Comparison of ENCODE assay signal across 22 cellular contexts in genomic region chr1:21499283-21499945, GRCh38. TPM values are rescaled to one million over a fixed set of nuclear protein-coding genes. Genes with fewer than 3 reads are reported as not detected.
DNase-seq lines count a peak whose midpoint lies in the region; ATAC-seq and TF ChIP-seq lines count a peak whose summit lies in the region.
"Had no signal": no experiment of that assay in that cellular context is flagged by ENCODE, and none has a peak within 500 bp of the region (broad histone marks: within the 10 kb centered on the region; RNA-seq: fewer than 3 reads in every experiment).

No MANE protein-coding gene starts in this region.

- in situ Hi-C loops in IMR-90 (cut with MboI; ENCODE audit: low sequenced_read_pairs), result no loop called here

- H3K56ac ChIP-seq in IMR-90 (ENCODE audit: extremely low read depth, insufficient read depth, low read length), result no peak overlapping the region

- H4K20me1 ChIP-seq in IMR-90 (ENCODE audit: insufficient read depth, low read length), result no peaks in the 10 kb centered on the region

- H3K27ac ChIP-seq in IMR-90 (ENCODE audit: insufficient read depth, low read length) (no peak overlapping the region), lower lobe of right lung (no peak overlapping the region)
- H3K27ac ChIP-seq: SK-N-MC had no signal

- H3K9me3 ChIP-seq in IMR-90 (ENCODE audit: control insufficient read depth, insufficient read depth, low read length) (peaks cover 5% of the 10 kb centered on the region), lower lobe of right lung (no peaks in the 10 kb centered on the region)
- H3K9me3 ChIP-seq: MG63 had no signal

- intact Hi-C loops in IMR-90 (cut with micrococcal nuclease), result no loop called here
- intact Hi-C loops in lower lobe of right lung (cut with DNase I), result no loop called here

- H3K27me3 ChIP-seq in IMR-90 (ENCODE audit: control insufficient read depth, insufficient read depth, low read length), result peaks cover 14% of the 10 kb centered on the region
- no peaks in the 10 kb centered on the region for H3K27me3 ChIP-seq in lower lobe of right lung (ENCODE audit: low read depth)
- H3K27me3 ChIP-seq: MG63 had no signal

- H2BK5ac ChIP-seq in IMR-90 (ENCODE audit: low read depth, low read length, poor library complexity, severe bottlenecking), result no peak overlapping the region

- DNase-seq in AG04449 (ENCODE audit: low read depth, low spot score) (peak; percentile 28), IMR-90 (peak; percentile 13), cardiac fibroblast (ENCODE audit: low read depth in 2 of 2) (peak; percentile 11 to 26), fibroblast of villous mesenchyme (ENCODE audit: low read depth) (peak; percentile 26), lower lobe of right lung (no peak), NCI-H446 treated with DMSO at 0.1 percent for 48 hours (lab: John Stamatoyannopoulos, UW) (no peak)
- DNase-seq: 8988T; Caco-2; CD4-positive, alpha-beta T cell; GDM1; GOT3; Kasumi-1; MG63; NCI-H1092; NCI-H146; NCI-H510A; NCI-H748 treated with DMSO at 0.1 percent for 48 hours; SHP77 had no signal

- no TSS peak for BruUV-seq in IMR-90 (replicated peaks; lab: Mats Ljungman, UMichigan)

- H2BK15ac ChIP-seq in IMR-90 (ENCODE audit: low read depth, low read length), result no peak overlapping the region

- H4K5ac ChIP-seq in IMR-90 (ENCODE audit: low read depth, low read length), result no peak overlapping the region

- no peak overlapping the region for H2AK5ac ChIP-seq in IMR-90 (ENCODE audit: low read depth, low read length)

- H3K79me1 ChIP-seq in IMR-90 (ENCODE audit: low read depth in 1 of 2, low read length in 2 of 2), result no peaks in the 10 kb centered on the region

- no peak overlapping the region for H3K18ac ChIP-seq in IMR-90 (ENCODE audit: low read depth, low read length)

- H2AFZ ChIP-seq in IMR-90 (replicated peaks; ENCODE audit: low read length, poor library complexity), result no peak overlapping the region

- H3K4ac ChIP-seq in IMR-90 (ENCODE audit: low read depth, low read length), result no peak overlapping the region

- no peak overlapping the region for H2AK9ac ChIP-seq in IMR-90 (replicated peaks; ENCODE audit: low read depth, low read length, poor library complexity)

- no peak overlapping the region for H3K14ac ChIP-seq in IMR-90 (replicated peaks; ENCODE audit: low read depth, low read length)

- H3K23ac ChIP-seq in IMR-90 (ENCODE audit: low read depth, low read length), result no peak overlapping the region

- CTCF ChIA-PET in AG04449 (lab: Yijun Ruan, JAX) (interaction anchor here (1.1 to 3.4 kb wide), 7 partner anchors 9 to 161 kb away, joined by 3 to 15 read pairs (median 11); partner anchors contain the start of gene ALPL), IMR-90 (lab: Yijun Ruan, JAX) (interaction anchor here (0.8 kb wide), 1 partner anchor 9 kb away, joined by 3 read pairs; no protein-coding TSS in a partner anchor)

- H2BK120ac ChIP-seq in IMR-90 (ENCODE audit: low read depth, low read length), result no peak overlapping the region

- H3K4me2 ChIP-seq in IMR-90 (ENCODE audit: low read depth, low read length), result no peak overlapping the region

- TF ChIP-seq CTCF in AG04449 (IDR thresholded peaks at IDR 0.05; ENCODE audit: insufficient read depth, low read length, missing control alignments), result no peak
- TF ChIP-seq CTCF in IMR-90 (conservative IDR thresholded peaks at IDR 0.05; ENCODE audit: low read depth, low read length), result no peak
- TF ChIP-seq CTCF in cardiac fibroblast (IDR thresholded peaks at IDR 0.05; ENCODE audit: low read depth, low read length), result no peak
- no peak for TF ChIP-seq CTCF in fibroblast of villous mesenchyme (IDR thresholded peaks at IDR 0.05; ENCODE audit: insufficient read depth, low read depth, low read length)
- TF ChIP-seq CTCF in lower lobe of right lung (IDR thresholded peaks at IDR 0.05), result no peak

- POLR2A ChIA-PET in AG04449 (lab: Yijun Ruan, JAX) (no interaction called here), IMR-90 (lab: Charles Lee; ENCODE audit: unreplicated experiment) (interaction anchor here (0.6 kb wide), 1 partner anchor 68 kb away, joined by 7 read pairs; no protein-coding TSS in a partner anchor)

- no peak overlapping the region for H4K8ac ChIP-seq in IMR-90 (ENCODE audit: low read depth in 2 of 2, low read length in 2 of 2)

- TF ChIP-seq POLR2A in IMR-90 (IDR thresholded peaks at IDR 0.05; ENCODE audit: low read depth, low read length), result no peak

- no peak overlapping the region for H3K9ac ChIP-seq in IMR-90 (ENCODE audit: low read depth, low read length)

- dilution Hi-C loops in IMR-90 (cut with HindIII; ENCODE audit: low sequenced_read_pairs, unreplicated experiment), result no loop called here

- H4K91ac ChIP-seq in IMR-90 (ENCODE audit: insufficient read depth, low read depth, low read length), result no peak overlapping the region

- H3K4me3 ChIP-seq in AG04449 (ENCODE audit: low read depth, low read length), result no peak overlapping the region
- H3K4me3 ChIP-seq in IMR-90 (ENCODE audit: insufficient read depth, low read depth, low read length), result no peak overlapping the region
- H3K4me3 ChIP-seq in cardiac fibroblast (replicated peaks in 1 of 2; ENCODE audit: low read depth in 2 of 2, low read length in 2 of 2), result no peak overlapping the region
- no peak overlapping the region for H3K4me3 ChIP-seq in fibroblast of villous mesenchyme (ENCODE audit: low read depth, low read length)
- no peak overlapping the region for H3K4me3 ChIP-seq in lower lobe of right lung
- H3K4me3 ChIP-seq: MG63, SK-N-MC had no signal

- peaks cover 2% of the 10 kb centered on the region; the same call in 1 of the 2 replicates for H3K4me1 ChIP-seq in IMR-90 (ENCODE audit: control insufficient read depth, insufficient read depth, low read length)
- no peaks in the 10 kb centered on the region for H3K4me1 ChIP-seq in lower lobe of right lung

- H3K36me3 ChIP-seq in IMR-90 (ENCODE audit: control insufficient read depth, insufficient read depth, low read length) (no peaks in the 10 kb centered on the region), lower lobe of right lung (no peaks in the 10 kb centered on the region)
- H3K36me3 ChIP-seq: MG63 had no signal

- H2BK20ac ChIP-seq in IMR-90 (ENCODE audit: low read depth, low read length), result no peak overlapping the region

- ATAC-seq in IMR-90 (ENCODE audit: low read depth), result no peak; the same call in 1 of the 2 replicates
- ATAC-seq in lower lobe of right lung, result no peak
- ATAC-seq in HG03280 (IDR thresholded peaks at IDR 0.05; ENCODE audit: unreplicated experiment), result no peak
- ATAC-seq in HG02870 (IDR thresholded peaks at IDR 0.05; ENCODE audit: unreplicated experiment), result no peak

- H3K9me1 ChIP-seq in IMR-90 (ENCODE audit: insufficient read depth, low read length), result no peaks in the 10 kb centered on the region

- WGBS in IMR-90 (ENCODE audit: extremely low coverage in 2 of 2, insufficient read length in 1 of 2), 2 experiments, result no CpG with 5 or more reads among the region's 1 CpG

- TF ChIP-seq RAD21 in IMR-90 (IDR thresholded peaks at IDR 0.05; ENCODE audit: low read length), result no peak

TF ChIP-seq in IMR-90, 13 proteins besides CTCF, POLR2A, EP300 and RAD21:
- TF ChIP-seq MAZ (IDR thresholded peaks at IDR 0.05; ENCODE audit: borderline replicate concordance, low read depth, low read length) (no peak), CEBPB (IDR thresholded peaks at IDR 0.05; ENCODE audit: low read depth, low read length) (no peak), RCOR1 (IDR thresholded peaks at IDR 0.05; ENCODE audit: insufficient replicate concordance, low read length) (no peak), FOS (IDR thresholded peaks at IDR 0.05; ENCODE audit: low read depth, low read length) (no peak), BHLHE40 (IDR thresholded peaks at IDR 0.05; ENCODE audit: low read depth, low read length) (no peak), CHD1 (IDR thresholded peaks at IDR 0.05; ENCODE audit: low read depth, low read length) (no peak), RFX5 (IDR thresholded peaks at IDR 0.05; ENCODE audit: low read depth, low read length) (no peak), MAFK (IDR thresholded peaks at IDR 0.05; ENCODE audit: low read depth, low read length) (no peak), NFE2L2 (IDR thresholded peaks at IDR 0.05; ENCODE audit: low read depth, low read length) (no peak), MXI1 (IDR thresholded peaks at IDR 0.05; ENCODE audit: borderline replicate concordance, low read depth, low read length) (no peak), ELK1 (IDR thresholded peaks at IDR 0.05; ENCODE audit: borderline replicate concordance, low read depth, low read length) (no peak), SMC3 (IDR thresholded peaks at IDR 0.05; ENCODE audit: low read depth, low read length) (no peak), USF2 (IDR thresholded peaks at IDR 0.05; ENCODE audit: low read depth, low read length) (no peak)

RNA-seq across cellular contexts. Expression of gene ALPL, which starts 9.8 kb away (rescaled TPM):
- 0.54 and 0.56 TPM in 2 replicates for total RNA-seq in IMR-90 (2012; rRNA removed)
- polyA plus RNA-seq in IMR-90 (2012; rRNA removed), result 2.2 and 2.4 TPM in 2 replicates
- 1.4 and 4.4 TPM in 2 replicates for polyA plus RNA-seq in IMR-90 (2012; cell fraction: cytosol; rRNA removed)
- polyA plus RNA-seq in IMR-90 (2012; cell fraction: nucleus; rRNA removed; ENCODE audit: low replicate concordance), result 1.0 and 2.3 TPM in 2 replicates
- 1.3 and 1.7 TPM in 2 replicates for total RNA-seq in fibroblast of villous mesenchyme
- total RNA-seq in lower lobe of right lung, result 123 TPM
- total RNA-seq: CD4-positive, alpha-beta T cell; OCI-LY7 had no signal

RNA-seq across cellular contexts. Expression of gene NBPF3, which starts 59.5 kb away (rescaled TPM):
- 18.1 and 18.8 TPM in 2 replicates for total RNA-seq in IMR-90 (2012; rRNA removed)
- polyA plus RNA-seq in IMR-90 (2012; rRNA removed), result 6.7 and 8.7 TPM in 2 replicates
- polyA plus RNA-seq in IMR-90 (2012; cell fraction: cytosol; rRNA removed), result 7.9 and 12.1 TPM in 2 replicates
- polyA plus RNA-seq in IMR-90 (2012; cell fraction: nucleus; rRNA removed; ENCODE audit: low replicate concordance), result 13.9 and 33.7 TPM in 2 replicates
- total RNA-seq in fibroblast of villous mesenchyme, result 28.3 and 36.7 TPM in 2 replicates
- 9.5 TPM for total RNA-seq in lower lobe of right lung

Comparison
In these comparisons a context has a peak if more than half of its experiments do, and no peak if none do; other contexts are left out.
1. DNase-seq: peak in AG04449 (single experiment), IMR-90 (single experiment), cardiac fibroblast (2 of 2) and fibroblast of villous mesenchyme (single experiment); none in lower lobe of right lung (single experiment) and NCI-H446 treated with DMSO at 0.1 percent for 48 hours (single experiment).
2. RNA of gene ALPL, which starts 9.8 kb away (total RNA-seq): 123 TPM in lower lobe of right lung (single experiment); 1.3 to 1.7 TPM in fibroblast of villous mesenchyme and 0.54 to 0.56 TPM in IMR-90; every median in the first group is over 10 times any median in the second.